ENCODE assay signal across 10 cellular contexts in genomic region chr1:31295874-31296485, GRCh38. TPM values are rescaled to one million over a fixed set of nuclear protein-coding genes. Genes with fewer than 3 reads are reported as not detected.
A peak's percentile ranks its signal among the peaks of the same experiment; 100 is the strongest.
DNase-seq lines count a peak whose midpoint lies in the region; FAIRE-seq and TF ChIP-seq lines count a peak whose summit lies in the region.
"Had no signal": no experiment of that assay in that cellular context is flagged by ENCODE, and none has a peak within 500 bp of the region (broad histone marks: within the 10 kb centered on the region; RNA-seq: fewer than 3 reads in every experiment).

No MANE protein-coding gene starts in this region.

- H3K4ac ChIP-seq in H1 (replicated peaks; ENCODE audit: insufficient read length, low read depth, low read length) = peak overlapping the region; percentile 94

- no peak overlapping the region for H3K23ac ChIP-seq in H1 (ENCODE audit: insufficient read length)

- no peak for TF ChIP-seq EP300 in H1 (IDR thresholded peaks at IDR 0.05; ENCODE audit: borderline replicate concordance in 1 of 2, low read depth in 2 of 2, low read length in 2 of 2)

- H3K23me2 ChIP-seq in H1 (ENCODE audit: low read depth, low read length) = peaks cover 8% of the 10 kb centered on the region

- no peaks in the 10 kb centered on the region for H3K27me3 ChIP-seq in BLaER1 treated with 17β-estradiol and CSF1 and Interleukin-3, amounts not matched to agents 10 nM and 100 nM
- H3K27me3 ChIP-seq in H1 (replicated peaks in 1 of 4; ENCODE audit: control insufficient read depth in 3 of 4, extremely low read depth in 1 of 4, insufficient read depth in 3 of 4, low read length in 3 of 4) = no peaks in the 10 kb centered on the region

- CTCF ChIA-PET in H1 (lab: Charles Lee; ENCODE audit: partially characterized antibody) = interaction anchor here (0.6 to 2.2 kb wide), 6 partner anchors 21 to 124 kb away, joined by 3 to 7 read pairs (median 4); no protein-coding TSS in a partner anchor

- no peak overlapping the region for H3K14ac ChIP-seq in H1 (ENCODE audit: insufficient read length)

- H4K5ac ChIP-seq in H1 (ENCODE audit: insufficient read length, low read depth, low read length) = peak overlapping the region; percentile 93

- 22 to 100% methylated on average over 1 to 17 of the region's 17 CpGs for WGBS in H1 (ENCODE audit: extremely low coverage in 1 of 2, insufficient coverage in 1 of 2, insufficient read length in 1 of 2, insufficient replicate concordance in 2 of 2, low coverage in 1 of 2, low lambda C conversion rate in 2 of 2, missing lambda C conversion rate in 1 of 2), 2 experiments

- peak overlapping the region; percentile 44 for H4K91ac ChIP-seq in H1 (replicated peaks; ENCODE audit: insufficient read length, low read length)

- H3K79me2 ChIP-seq in H1 (ENCODE audit: control insufficient read depth in 1 of 2, insufficient read depth in 2 of 2, low read length in 2 of 2) = peaks cover 22 to 71% of the 10 kb centered on the region in 2 experiments

- 0 out of 2 replicates have a peak overlapping the region, but pooled peaks have one; percentile 46 for H2AFZ ChIP-seq in H1 (ENCODE audit: low read length)

- peak overlapping the region; percentile 85 to 98 (median 94) for H3K9ac ChIP-seq in BLaER1 treated with 17β-estradiol and CSF1 and Interleukin-3, amounts not matched to agents 10 nM and 100 nM
- peak overlapping the region; percentile 94 to 99 (median 95) for H3K9ac ChIP-seq in H1 (replicated peaks in 1 of 4; ENCODE audit: extremely low read depth in 1 of 4, low read depth in 3 of 4, low read length in 3 of 4)

- H3K27ac ChIP-seq in BLaER1 treated with 17β-estradiol and CSF1 and Interleukin-3, amounts not matched to agents 10 nM and 100 nM = peak overlapping the region; percentile 60 to 95 (median 92)
- H3K27ac ChIP-seq in H1 (ENCODE audit: low read depth, low read length) = peak overlapping the region; percentile 97

- no peaks in the 10 kb centered on the region for H3K9me3 Mint-ChIP-seq in nephron progenitor cell
- H3K9me3 Mint-ChIP-seq: IgD-negative memory B cell had no signal

- H3K79me1 ChIP-seq in H1 (ENCODE audit: low read depth, low read length) = peaks cover 15% of the 10 kb centered on the region

- H4K20me1 ChIP-seq in BLaER1 treated with 17β-estradiol and CSF1 and Interleukin-3, amounts not matched to agents 10 nM and 100 nM = peaks cover 4 to 72% (median 30%) of the 10 kb centered on the region in 11 experiments; a peak in 15 of 22 replicates
- H4K20me1 ChIP-seq in H1 (replicated peaks in 1 of 2; ENCODE audit: control insufficient read depth in 1 of 2, insufficient read depth in 2 of 2, low read length in 2 of 2) = peaks cover 0 to 3% of the 10 kb centered on the region in 2 experiments

- no peak overlapping the region for H2BK120ac ChIP-seq in H1 (replicated peaks; ENCODE audit: low read depth, low read length)

- peak overlapping the region; percentile 91 for H3K56ac ChIP-seq in H1 (replicated peaks; ENCODE audit: insufficient read length, low read depth, low read length)

- no peak overlapping the region for H3K4me3 Mint-ChIP-seq in nephron progenitor cell
- H3K4me3 Mint-ChIP-seq: IgD-negative memory B cell had no signal

- H2BK12ac ChIP-seq in H1 (ENCODE audit: low read depth, low read length) = no peak overlapping the region

- no peak for FAIRE-seq in H1 (lab: Jason Lieb, UNC)

- H3K36me3 Mint-ChIP-seq in nephron progenitor cell (ENCODE audit: low read depth) = peaks cover 37% of the 10 kb centered on the region

- no peak; a peak in 1 of 3 replicates for TF ChIP-seq POLR2A in H1 (IDR thresholded peaks at IDR 0.05; ENCODE audit: control extremely low read depth in 1 of 2, low read depth in 2 of 2, low read length in 2 of 2)

- peak overlapping the region; percentile 75 to 97 (median 90) for H3K4me3 ChIP-seq in BLaER1 treated with 17β-estradiol and CSF1 and Interleukin-3, amounts not matched to agents 10 nM and 100 nM
- peak overlapping the region; percentile 80 for H3K4me3 ChIP-seq in LNCaP clone FGC (ENCODE audit: low read depth, low read length)
- peak overlapping the region; percentile 90 to 99 (median 93) for H3K4me3 ChIP-seq in H1 (ENCODE audit: extremely low read depth in 1 of 4, insufficient read depth in 2 of 4, low read depth in 3 of 4, low read length in 4 of 4)

- H2BK20ac ChIP-seq in H1 (ENCODE audit: low read length) = no peak overlapping the region

- no peak for TF ChIP-seq RAD21 in H1 (IDR thresholded peaks at IDR 0.05 in 1 of 2, conservative IDR thresholded peaks at IDR 0.05 in 1 of 2; ENCODE audit: low read depth in 2 of 2, low read length in 2 of 2)

- no peaks in the 10 kb centered on the region for H3K9me3 ChIP-seq in BLaER1 treated with 17β-estradiol and CSF1 and Interleukin-3, amounts not matched to agents 10 nM and 100 nM (replicated peaks in 1 of 11)
- H3K9me3 ChIP-seq in H1 (ENCODE audit: insufficient read depth in 2 of 2, low read depth in 1 of 2, low read length in 1 of 2) = no peaks in the 10 kb centered on the region

- DNase-seq in LNCaP clone FGC (ENCODE audit: low read depth) (no peak), H1 (ENCODE audit: low read depth in 1 of 2, low spot score in 2 of 2) (no peak), nephron progenitor cell (no peak), hippocampal formation (lab: John Stamatoyannopoulos, UW) (no peak), hypothalamus (lab: John Stamatoyannopoulos, UW) (no peak), glomerular visceral epithelial cell (ENCODE audit: extremely low spot score) (no peak)
- DNase-seq in stimulated activated CD4-positive, alpha-beta T cell treated with anti-CD3 and anti-CD28 coated beads, Interleukin-4, amount 100 ng/mL, for 24 hours = no peak

- H2AK5ac ChIP-seq in H1 (ENCODE audit: low read depth, low read length) = no peak overlapping the region

- H3K4me1 Mint-ChIP-seq in nephron progenitor cell = no peaks in the 10 kb centered on the region

- TF ChIP-seq CTCF in LNCaP clone FGC (IDR thresholded peaks at IDR 0.05; ENCODE audit: control insufficient read depth, extremely low read depth, insufficient read depth) (no peak), H1 (IDR thresholded peaks at IDR 0.05; ENCODE audit: control extremely low read depth in 1 of 3, insufficient read depth in 1 of 3, low read depth in 1 of 3, low read length in 3 of 3) (no peak), nephron progenitor cell (IDR thresholded peaks at IDR 0.05) (no peak)

- peak overlapping the region; percentile 80 to 89 (median 84) for H3K4me2 ChIP-seq in BLaER1 treated with 17β-estradiol and CSF1 and Interleukin-3, amounts not matched to agents 10 nM and 100 nM
- peak overlapping the region; percentile 83 to 97 for H3K4me2 ChIP-seq in H1 (ENCODE audit: insufficient read depth in 1 of 2, low read depth in 2 of 2, low read length in 2 of 2)

- H3K36me3 ChIP-seq in BLaER1 treated with 17β-estradiol and CSF1 and Interleukin-3, amounts not matched to agents 10 nM and 100 nM = peaks cover 31 to 55% (median 47%) of the 10 kb centered on the region in 11 experiments
- H3K36me3 ChIP-seq in H1 (ENCODE audit: control insufficient read depth in 2 of 4, insufficient read depth in 4 of 4, low read length in 3 of 4) = peaks cover 12 to 39% (median 23%) of the 10 kb centered on the region in 4 experiments

- peak overlapping the region; percentile 99; the same call in 1 of the 2 replicates for H4K8ac ChIP-seq in H1 (ENCODE audit: extremely low read depth, insufficient read depth, low read length)

- H2BK15ac ChIP-seq in H1 (ENCODE audit: low read length) = no peak overlapping the region

- POLR2A ChIA-PET in H1 (lab: Charles Lee; ENCODE audit: partially characterized antibody) = interaction anchor here (0.6 to 2.4 kb wide), 24 partner anchors 10 to 367 kb away, joined by 3 to 12 read pairs (median 4); no protein-coding TSS in a partner anchor

- H2BK5ac ChIP-seq in H1 (ENCODE audit: low read depth, low read length) = peak overlapping the region; percentile 90

- peaks cover 23 to 41% (median 36%) of the 10 kb centered on the region in 10 experiments for H3K4me1 ChIP-seq in BLaER1 treated with 17β-estradiol and CSF1 and Interleukin-3, amounts not matched to agents 10 nM and 100 nM
- H3K4me1 ChIP-seq in H1 (replicated peaks in 1 of 4; ENCODE audit: control insufficient read depth in 3 of 4, insufficient read depth in 4 of 4, low read length in 3 of 4) = peaks cover 0 to 8% (median 4%) of the 10 kb centered on the region in 4 experiments; a peak in 4 of 7 replicates

- peaks cover 5% of the 10 kb centered on the region for H3K27me3 Mint-ChIP-seq in nephron progenitor cell (ENCODE audit: low read depth, poor library complexity)
- H3K27me3 Mint-ChIP-seq: IgD-negative memory B cell had no signal

- peak overlapping the region; percentile 83 for H3K27ac Mint-ChIP-seq in nephron progenitor cell

- peak overlapping the region; percentile 94; the same call in 1 of the 2 replicates for H3K18ac ChIP-seq in H1 (ENCODE audit: extremely low read depth, low read length)

RNA-seq across cellular contexts. Expression of gene SNRNP40, which starts 0.6 kb away (rescaled TPM):
- 111 and 113 TPM in 2 replicates for total RNA-seq in H1 (2021; fragmentation: NEBNext Ultra II Directional; extraction: Animal tissue kit (Norgen Biotek cat#: 25700))
- polyA plus RNA-seq in H1 (2011; rRNA removed) = 76.2 and 97.4 TPM in 2 replicates
- polyA plus RNA-seq in H1 (2011; cell fraction: cytosol; rRNA removed) = 99.6 TPM
- 90.9 TPM for polyA plus RNA-seq in H1 (2011; cell fraction: nucleus; rRNA removed)
- 97.0 to 116 TPM (median 105 TPM) in 4 replicates for polyA plus RNA-seq in H1 (2012, experiment 1 of 2)
- polyA plus RNA-seq in H1 (2012, experiment 2 of 2) = 82.7 TPM
- 65.3 TPM for polyA plus RNA-seq in H1 (2013, experiment 1 of 2)
- 65.0 TPM for polyA plus RNA-seq in H1 (2013, experiment 2 of 2)
- 188 and 251 TPM in 2 replicates for polyA minus RNA-seq in H1 (2011; rRNA and poly(A)+ RNA removed)
- 88.9 TPM for polyA minus RNA-seq in H1 (2011; cell fraction: cytosol; rRNA and poly(A)+ RNA removed)
- polyA minus RNA-seq in H1 (2011; cell fraction: nucleus; rRNA and poly(A)+ RNA removed) = 84.3 TPM

RNA-seq across cellular contexts. Expression of gene ZCCHC17, which starts 0.9 kb away (rescaled TPM):
- 55.5 and 59.3 TPM in 2 replicates for total RNA-seq in H1 (2021; fragmentation: NEBNext Ultra II Directional; extraction: Animal tissue kit (Norgen Biotek cat#: 25700))
- 31.9 and 51.6 TPM in 2 replicates for polyA plus RNA-seq in H1 (2011; rRNA removed)
- 47.0 TPM for polyA plus RNA-seq in H1 (2011; cell fraction: cytosol; rRNA removed)
- 20.9 TPM for polyA plus RNA-seq in H1 (2011; cell fraction: nucleus; rRNA removed)
- polyA plus RNA-seq in H1 (2012, experiment 1 of 2) = 57.4 to 64.4 TPM (median 58.7 TPM) in 4 replicates
- 25.0 TPM for polyA plus RNA-seq in H1 (2012, experiment 2 of 2)
- polyA plus RNA-seq in H1 (2013, experiment 1 of 2) = 57.8 TPM
- 60.3 TPM for polyA plus RNA-seq in H1 (2013, experiment 2 of 2)
- polyA minus RNA-seq in H1 (2011; rRNA and poly(A)+ RNA removed) = 30.3 and 34.8 TPM in 2 replicates
- 16.1 TPM for polyA minus RNA-seq in H1 (2011; cell fraction: cytosol; rRNA and poly(A)+ RNA removed)
- 16.0 TPM for polyA minus RNA-seq in H1 (2011; cell fraction: nucleus; rRNA and poly(A)+ RNA removed)

RNA-seq across cellular contexts. Expression of gene NKAIN1, which starts 56.3 kb away (rescaled TPM):
- total RNA-seq in H1 (2021; fragmentation: NEBNext Ultra II Directional; extraction: Animal tissue kit (Norgen Biotek cat#: 25700)) = 59.1 and 59.3 TPM in 2 replicates
- 66.9 and 117 TPM in 2 replicates for polyA plus RNA-seq in H1 (2011; rRNA removed)
- 40.4 TPM for polyA plus RNA-seq in H1 (2011; cell fraction: cytosol; rRNA removed)
- 79.6 TPM for polyA plus RNA-seq in H1 (2011; cell fraction: nucleus; rRNA removed)
- 45.8 to 59.1 TPM (median 49.2 TPM) in 4 replicates for polyA plus RNA-seq in H1 (2012, experiment 1 of 2)
- polyA plus RNA-seq in H1 (2012, experiment 2 of 2) = 63.2 TPM
- polyA plus RNA-seq in H1 (2013, experiment 1 of 2) = 38.8 TPM
- 46.7 TPM for polyA plus RNA-seq in H1 (2013, experiment 2 of 2)
- polyA minus RNA-seq in H1 (2011; rRNA and poly(A)+ RNA removed) = 152 and 153 TPM in 2 replicates
- polyA minus RNA-seq in H1 (2011; cell fraction: cytosol; rRNA and poly(A)+ RNA removed) = 35.4 TPM
- 17.1 TPM for polyA minus RNA-seq in H1 (2011; cell fraction: nucleus; rRNA and poly(A)+ RNA removed)
- total RNA-seq: mesenteric fat pad had no signal
- polyA plus RNA-seq: IgD-negative memory B cell had no signal
